8 cellular contexts compared by ENCODE assay signal in genomic region chr17:81429353-81429774, GRCh38. TPM values are rescaled to one million over a fixed set of nuclear protein-coding genes. Genes with fewer than 3 reads are reported as not detected.
DNase-seq lines count a peak whose midpoint lies in the region; ATAC-seq and TF ChIP-seq lines count a peak whose summit lies in the region.

No MANE protein-coding gene starts in this region.

- DNase-seq in Ammon's horn (ENCODE audit: low spot score) (peak; percentile 86), LHCN-M2 (ENCODE audit: low read depth) (peak; percentile 61), right cardiac atrium (peak; percentile 81 to 95 (median 95)), testis (peak; percentile 83), mesenteric fat pad (ENCODE audit: low spot score) (no peak), NOMO-1 treated with DMSO at 0.1 percent for 48 hours (lab: John Stamatoyannopoulos, UW; ENCODE audit: unreplicated experiment) (no peak)

- H3K9me3 ChIP-seq in right cardiac atrium (ENCODE audit: control insufficient read depth, low read length), result no peaks in the 10 kb centered on the region
- H3K9me3 ChIP-seq in testis, result no peaks in the 10 kb centered on the region

- H3K4me3 ChIP-seq in right cardiac atrium (ENCODE audit: low read length), result no peak overlapping the region
- no peak overlapping the region for H3K4me3 ChIP-seq in testis

- ATAC-seq in right cardiac atrium (peak; percentile 77 to 78), HG03439 (IDR thresholded peaks at IDR 0.05; ENCODE audit: unreplicated experiment) (no peak)

- intact Hi-C loops in right cardiac atrium (cut with DNase I) (loop anchor here in 2 of 4 donors (5.0 to 10.0 kb wide), 2 partner anchors 33 to 45 kb away; no protein-coding TSS in a partner anchor), testis (cut with DNase I; ENCODE audit: low total_unique reads) (no loop called here)

- no peaks in the 10 kb centered on the region for H3K36me3 ChIP-seq in testis (ENCODE audit: low read depth, missing control alignments)

- H3K4me1 ChIP-seq in right cardiac atrium (ENCODE audit: control insufficient read depth, insufficient read depth, low read length) (peaks cover 4% of the 10 kb centered on the region), testis (peaks cover 24% of the 10 kb centered on the region)

- TF ChIP-seq CTCF in VCaP (conservative IDR thresholded peaks at IDR 0.05), result no peak
- no peak for TF ChIP-seq CTCF in testis (IDR thresholded peaks at IDR 0.05)

- H3K27ac ChIP-seq in VCaP (peak overlapping the region; percentile 60; the same call in 1 of the 2 replicates), right cardiac atrium (ENCODE audit: low read length) (no peak overlapping the region), testis (no peak overlapping the region)

- H3K27me3 ChIP-seq in right cardiac atrium (ENCODE audit: control insufficient read depth, insufficient read depth) (no peaks in the 10 kb centered on the region), testis (no peaks in the 10 kb centered on the region)

- 2% methylated on average over 22 of the region's 22 CpGs for WGBS in right cardiac atrium
- WGBS in testis, 2 donors, result 24% methylated on average over 15 of the region's 22 CpGs; no CpG with 5 or more reads in 1 of the 2 donors

- no peak for TF ChIP-seq POLR2A in testis (IDR thresholded peaks at IDR 0.05)

RNA-seq across cellular contexts. Expression of gene BAHCC1, which starts 34.1 kb away (rescaled TPM):
- total RNA-seq in LHCN-M2 (2014; rRNA removed) (4.9 and 6.6 TPM in 2 replicates), right cardiac atrium (10 to 100 TPM in 2 of 4 donors, 1 to 10 TPM in 2; 8.3 to 12.8 (median 9.4) TPM), testis (10 to 100 TPM; 29.2 to 30.2 TPM), mesenteric fat pad (11.0 TPM)
- polyA plus RNA-seq in LHCN-M2 (2012), result 3.6 TPM
- polyA plus RNA-seq in right cardiac atrium (8.7 TPM), testis (ENCODE audit: insufficient read depth, low read depth, low replicate concordance) (11.3 TPM)

Comparison
In these comparisons a context has a peak if more than half of its experiments do, and no peak if none do; other contexts are left out.
1. DNase-seq: peak in Ammon's horn (single experiment), LHCN-M2 (single experiment), right cardiac atrium (3 of 3) and testis (single experiment); none in mesenteric fat pad (single experiment) and NOMO-1 treated with DMSO at 0.1 percent for 48 hours (single experiment).